ENCODE assay signal across 24 cellular contexts in genomic region chr11:129976371-129976770, GRCh38. TPM values are rescaled to one million over a fixed set of nuclear protein-coding genes. Genes with fewer than 3 reads are reported as not detected.
A peak's percentile ranks its signal among the peaks of the same experiment; 100 is the strongest.
DNase-seq lines count a peak whose midpoint lies in the region; FAIRE-seq and TF ChIP-seq lines count a peak whose summit lies in the region.
"Had no signal": no experiment of that assay in that cellular context is flagged by ENCODE, and none has a peak within 500 bp of the region (broad histone marks: within the 10 kb centered on the region; RNA-seq: fewer than 3 reads in every experiment).

No MANE protein-coding gene starts in this region.

- no peak for TF ChIP-seq RAD21 in neural cell (conservative IDR thresholded peaks at IDR 0.05)

- H3K79me2 ChIP-seq in neural cell (replicated peaks; ENCODE audit: insufficient read depth, low read length): no peaks in the 10 kb centered on the region

- TF ChIP-seq POLR2A in GM12892 (IDR thresholded peaks at IDR 0.05; ENCODE audit: low read depth, low read length): no peak

- no peak overlapping the region for H3K4me2 ChIP-seq in neural cell (ENCODE audit: low read length)

- H3K36me3 Mint-ChIP-seq in activated naive CD4-positive, alpha-beta T cell treated with anti-CD3 and anti-CD28 coated beads, Interleukin-2, amount 10 ng/mL, durations not matched to agents 7 days and 5 days: no peaks in the 10 kb centered on the region

- H3K27me3 ChIP-seq in neural cell (ENCODE audit: insufficient read depth, low read depth, low read length): no peaks in the 10 kb centered on the region
- H3K27me3 ChIP-seq: SJSA1 had no signal

- no peaks in the 10 kb centered on the region for H3K9me3 Mint-ChIP-seq in activated naive CD4-positive, alpha-beta T cell treated with anti-CD3 and anti-CD28 coated beads, Interleukin-2, amount 10 ng/mL, durations not matched to agents 7 days and 5 days
- H3K9me3 Mint-ChIP-seq: HFFc6 had no signal

- no peak for TF ChIP-seq CTCF in neural cell (IDR thresholded peaks at IDR 0.05; ENCODE audit: poor library complexity, severe bottlenecking)

- no peak for TF ChIP-seq EP300 in neural cell (conservative IDR thresholded peaks at IDR 0.05; ENCODE audit: poor library complexity, severe bottlenecking)

- CTCF ChIA-PET in activated naive CD4-positive, alpha-beta T cell treated with anti-CD3 and anti-CD28 coated beads, Interleukin-2, amount 10 ng/mL, durations not matched to agents 7 days and 5 days (lab: Charles Lee): no interaction called here

- H3K4me1 Mint-ChIP-seq in activated naive CD4-positive, alpha-beta T cell treated with anti-CD3 and anti-CD28 coated beads, Interleukin-2, amount 10 ng/mL, durations not matched to agents 7 days and 5 days: no peaks in the 10 kb centered on the region

- H3K4me3 Mint-ChIP-seq in activated naive CD4-positive, alpha-beta T cell treated with anti-CD3 and anti-CD28 coated beads, Interleukin-2, amount 10 ng/mL, durations not matched to agents 7 days and 5 days: no peak overlapping the region
- H3K4me3 Mint-ChIP-seq: HFFc6 had no signal

- no peaks in the 10 kb centered on the region for H3K36me3 ChIP-seq in neural cell (ENCODE audit: insufficient read depth, low read length)
- H3K36me3 ChIP-seq: SJSA1 had no signal

- no peak overlapping the region for H3K9ac ChIP-seq in neural cell (ENCODE audit: low read length)

- H2AFZ ChIP-seq in neural cell (ENCODE audit: low read depth, low read length): no peak overlapping the region

- FAIRE-seq in GM12892 (lab: Jason Lieb, UNC): peak; percentile 33
- FAIRE-seq: D721Med, RCC 7860 had no signal

- no peak for DNase-seq in GM12892 (ENCODE audit: insufficient read length)
- peak; percentile 49 for DNase-seq in epidermal melanocyte (ENCODE audit: insufficient read length, low spot score)
- peak; percentile 65 for DNase-seq in superior temporal gyrus (ENCODE audit: extremely low spot score)
- no peak for DNase-seq in activated naive CD4-positive, alpha-beta T cell treated with anti-CD3 and anti-CD28 coated beads, Interleukin-2, amount 10 ng/mL, durations not matched to agents 7 days and 5 days
- DNase-seq in DMS79 (lab: John Stamatoyannopoulos, UW): no peak
- no peak for DNase-seq in HuH-7 (ENCODE audit: low spot score)
- DNase-seq: DMS53, EL, GF-D8, H7, HFFc6, KBM-7, NCI-H1092, NCI-H1436, NCI-H2029, NCI-H2171, NCI-H345, NCI-H524, NCI-H82, OCI-M1 had no signal

- peak overlapping the region; percentile 2 for H3K4me3 ChIP-seq in neural cell (ENCODE audit: low read length)
- H3K4me3 ChIP-seq: SJSA1 had no signal

- H3K27ac ChIP-seq in neural cell (ENCODE audit: low read length): no peak overlapping the region
- H3K27ac ChIP-seq: SJSA1 had no signal

- no peaks in the 10 kb centered on the region for H3K9me3 ChIP-seq in neural cell (ENCODE audit: low read length)
- H3K9me3 ChIP-seq: SJSA1 had no signal

- H4K20me1 ChIP-seq in neural cell (ENCODE audit: insufficient read depth): no peaks in the 10 kb centered on the region

- no peaks in the 10 kb centered on the region for H3K9me2 ChIP-seq in neural cell (ENCODE audit: insufficient read depth, low read length)

- H3F3A ChIP-seq in neural cell (ENCODE audit: insufficient read depth, low read length, poor library complexity, severe bottlenecking): no peaks in the 10 kb centered on the region

- no peak overlapping the region for H3K27ac Mint-ChIP-seq in activated naive CD4-positive, alpha-beta T cell treated with anti-CD3 and anti-CD28 coated beads, Interleukin-2, amount 10 ng/mL, durations not matched to agents 7 days and 5 days
- H3K27ac Mint-ChIP-seq: HFFc6 had no signal

- H3K27me3 Mint-ChIP-seq in activated naive CD4-positive, alpha-beta T cell treated with anti-CD3 and anti-CD28 coated beads, Interleukin-2, amount 10 ng/mL, durations not matched to agents 7 days and 5 days: peaks cover 3% of the 10 kb centered on the region

TF ChIP-seq in neural cell, 6 proteins besides CTCF, POLR2A, EP300 and RAD21:
- TF ChIP-seq REST (IDR thresholded peaks at IDR 0.05; ENCODE audit: borderline replicate concordance) (no peak), SMC3 (conservative IDR thresholded peaks at IDR 0.05; ENCODE audit: poor library complexity) (no peak), TAF1 (IDR thresholded peaks at IDR 0.05; ENCODE audit: low read depth) (no peak), MXI1 (conservative IDR thresholded peaks at IDR 0.05; ENCODE audit: poor library complexity, severe bottlenecking) (no peak), EZH2 (IDR thresholded peaks at IDR 0.05; ENCODE audit: borderline replicate concordance, insufficient read depth, low read length, poor library complexity, severe bottlenecking) (no peak)

RNA-seq across cellular contexts. Expression of gene PRDM10, which starts 26.3 kb away (rescaled TPM):
- polyA plus RNA-seq in GM12892 (2012; ENCODE audit: missing spikeins): 4.0 TPM
- 13.7 and 15.3 TPM in 2 replicates for polyA plus RNA-seq in neural cell
- polyA minus RNA-seq in neural cell: 19.6 and 22.2 TPM in 2 replicates

Comparison
In these comparisons a context has a peak if more than half of its experiments do, and no peak if none do; other contexts are left out.
1. DNase-seq: peak in epidermal melanocyte (single experiment) and superior temporal gyrus (single experiment); none in GM12892 (single experiment), activated naive CD4-positive, alpha-beta T cell treated with anti-CD3 and anti-CD28 coated beads, Interleukin-2, amount 10 ng/mL, durations not matched to agents 7 days and 5 days (single experiment), DMS79 (single experiment) and HuH-7 (single experiment).